15 cellular contexts compared by ENCODE assay signal in genomic region chr5:2755371-2755715, GRCh38. TPM values are rescaled to one million over a fixed set of nuclear protein-coding genes. Genes with fewer than 3 reads are reported as not detected.
DNase-seq lines count a peak whose midpoint lies in the region; ATAC-seq and TF ChIP-seq lines count a peak whose summit lies in the region.
"Had no signal": no experiment of that assay in that cellular context is flagged by ENCODE, and none has a peak within 500 bp of the region (broad histone marks: within the 10 kb centered on the region; RNA-seq: fewer than 3 reads in every experiment).

No MANE protein-coding gene starts in this region.

- H3K27me3 Mint-ChIP-seq in nephron progenitor cell (ENCODE audit: low read depth, poor library complexity): peaks cover 84% of the 10 kb centered on the region

- H3K27ac Mint-ChIP-seq in nephron progenitor cell: no peak overlapping the region
- H3K27ac Mint-ChIP-seq: CD4-positive, CD25-positive, alpha-beta regulatory T cell had no signal

- DNase-seq in H7: no peak
- DNase-seq in nephron progenitor cell: no peak
- no peak for DNase-seq in GM10266 (ENCODE audit: extremely low spot score)
- no peak for DNase-seq in activated CD4-positive, CD25-positive, alpha-beta regulatory T cell (lab: John Stamatoyannopoulos, UW)
- DNase-seq in midbrain (lab: John Stamatoyannopoulos, UW): no peak
- DNase-seq: CD4-positive, CD25-positive, alpha-beta regulatory T cell; dermis blood vessel endothelial cell; HCEC 1CT; NCI-H2171 had no signal

- TF ChIP-seq CTCF in nephron progenitor cell (IDR thresholded peaks at IDR 0.05) (no peak), GM10266 (IDR thresholded peaks at IDR 0.05; ENCODE audit: control insufficient read depth, insufficient read depth, low read depth, missing control alignments) (no peak)

- peak overlapping the region; percentile 84 to 100 (median 97) for H3K4me2 ChIP-seq in BLaER1 treated with 17β-estradiol and CSF1 and Interleukin-3, amounts not matched to agents 10 nM and 100 nM

- H3K4me1 Mint-ChIP-seq in nephron progenitor cell: peaks cover 48% of the 10 kb centered on the region

- peaks cover 5 to 51% (median 48%) of the 10 kb centered on the region in 11 experiments; a peak in 21 of 22 replicates for H3K9me3 ChIP-seq in BLaER1 treated with 17β-estradiol and CSF1 and Interleukin-3, amounts not matched to agents 10 nM and 100 nM (replicated peaks in 1 of 11)
- no peaks in the 10 kb centered on the region for H3K9me3 ChIP-seq in endocrine pancreas (ENCODE audit: control insufficient read depth, low read length)

- H3K36me3 Mint-ChIP-seq in nephron progenitor cell (ENCODE audit: low read depth): no peaks in the 10 kb centered on the region
- H3K36me3 Mint-ChIP-seq: CD4-positive, CD25-positive, alpha-beta regulatory T cell had no signal

- H3K9ac ChIP-seq in BLaER1 treated with 17β-estradiol and CSF1 and Interleukin-3, amounts not matched to agents 10 nM and 100 nM: peak overlapping the region; percentile 76 to 97 (median 87); a peak in 21 of 22 replicates
- no peak overlapping the region for H3K9ac ChIP-seq in endocrine pancreas (ENCODE audit: control insufficient read depth, insufficient read depth, low read length)

- peak overlapping the region; percentile 75 for H3K4me3 Mint-ChIP-seq in nephron progenitor cell

- peaks cover 9 to 16% (median 9%) of the 10 kb centered on the region in 11 experiments; a peak in 20 of 22 replicates for H4K20me1 ChIP-seq in BLaER1 treated with 17β-estradiol and CSF1 and Interleukin-3, amounts not matched to agents 10 nM and 100 nM

- ATAC-seq in HG02938 (IDR thresholded peaks at IDR 0.05; ENCODE audit: unreplicated experiment): no peak
- ATAC-seq: sciatic nerve had no signal

- peaks cover 0 to 26% (median 0%) of the 10 kb centered on the region in 11 experiments; a peak in 6 of 22 replicates for H3K27me3 ChIP-seq in BLaER1 treated with 17β-estradiol and CSF1 and Interleukin-3, amounts not matched to agents 10 nM and 100 nM
- H3K27me3 ChIP-seq in H7 (ENCODE audit: control insufficient read depth, insufficient read depth, low read length): peaks cover 66% of the 10 kb centered on the region
- H3K27me3 ChIP-seq in endocrine pancreas (ENCODE audit: control insufficient read depth, insufficient read depth, low read length): no peaks in the 10 kb centered on the region
- H3K27me3 ChIP-seq: SJSA1 had no signal

- H3K27ac ChIP-seq in BLaER1 treated with 17β-estradiol and CSF1 and Interleukin-3, amounts not matched to agents 10 nM and 100 nM: peak overlapping the region; percentile 53 to 97 (median 89); a peak in 21 of 22 replicates
- H3K27ac ChIP-seq: SJSA1 had no signal

- H3K4me1 ChIP-seq in BLaER1 treated with 17β-estradiol and CSF1 and Interleukin-3, amounts not matched to agents 10 nM and 100 nM: peaks cover 48 to 76% (median 67%) of the 10 kb centered on the region in 10 experiments
- H3K4me1 ChIP-seq in endocrine pancreas (ENCODE audit: control insufficient read depth, insufficient read depth, low read length): no peaks in the 10 kb centered on the region

- peaks cover 0 to 28% (median 3%) of the 10 kb centered on the region in 11 experiments; a peak in 10 of 22 replicates for H3K36me3 ChIP-seq in BLaER1 treated with 17β-estradiol and CSF1 and Interleukin-3, amounts not matched to agents 10 nM and 100 nM
- H3K36me3 ChIP-seq in H7 (replicated peaks; ENCODE audit: control insufficient read depth, insufficient read depth, low read length): no peaks in the 10 kb centered on the region
- no peaks in the 10 kb centered on the region for H3K36me3 ChIP-seq in endocrine pancreas (ENCODE audit: control insufficient read depth, insufficient read depth, low read length)

- H3K9me3 Mint-ChIP-seq in nephron progenitor cell: no peaks in the 10 kb centered on the region
- H3K9me3 Mint-ChIP-seq: stimulated activated naive CD8-positive, alpha-beta T cell treated with anti-CD3 and anti-CD28 coated beads, Interleukin-15, Interleukin-2, amounts not matched to agents 100 ng/mL and 50 ng/mL, for 24 hours had no signal

- peak overlapping the region; percentile 44 to 86 (median 78) for H3K4me3 ChIP-seq in BLaER1 treated with 17β-estradiol and CSF1 and Interleukin-3, amounts not matched to agents 10 nM and 100 nM
- peak overlapping the region; percentile 63 for H3K4me3 ChIP-seq in H7 (ENCODE audit: insufficient read depth, low read depth, low read length)
- H3K4me3 ChIP-seq in endocrine pancreas (ENCODE audit: control insufficient read depth, insufficient read depth, low read length): peak overlapping the region; percentile 8

RNA-seq across cellular contexts. Expression of gene IRX2, which starts 3.9 kb away (rescaled TPM):
- total RNA-seq in H7 (2014; rRNA removed; shearing (Covaris generic)): 51.4 and 74.9 TPM in 2 replicates
- total RNA-seq: CD4-positive, CD25-positive, alpha-beta regulatory T cell had no signal

Comparison
In these comparisons a context has a peak if more than half of its experiments do, and no peak if none do; other contexts are left out.
1. H3K4me3 ChIP-seq: peak in every context shown above with its lines; median percentile 78 in BLaER1 treated with 17β-estradiol and CSF1 and Interleukin-3, amounts not matched to agents 10 nM and 100 nM; 63 in H7; 8 in endocrine pancreas.